ENCODE assay signal across 18 cellular contexts in genomic region chr18:32157580-32157979, GRCh38. TPM values are rescaled to one million over a fixed set of nuclear protein-coding genes. Genes with fewer than 3 reads are reported as not detected.
A peak's percentile ranks its signal among the peaks of the same experiment; 100 is the strongest.
DNase-seq lines count a peak whose midpoint lies in the region; ATAC-seq, FAIRE-seq and TF ChIP-seq lines count a peak whose summit lies in the region.
"Had no signal": no experiment of that assay in that cellular context is flagged by ENCODE, and none has a peak within 500 bp of the region (broad histone marks: within the 10 kb centered on the region; RNA-seq: fewer than 3 reads in every experiment).

No MANE protein-coding gene starts in this region.

- H3K9me3 ChIP-seq in SK-N-MC (ENCODE audit: low read depth, low read length) (no peaks in the 10 kb centered on the region), H1 (ENCODE audit: insufficient read depth in 2 of 2, low read depth in 1 of 2, low read length in 1 of 2) (no peaks in the 10 kb centered on the region), sigmoid colon (no peaks in the 10 kb centered on the region)
- H3K9me3 ChIP-seq: adrenal gland, left ventricle myocardium inferior, mucosa of descending colon had no signal

- H3K27ac Mint-ChIP-seq in activated naive CD8-positive, alpha-beta T cell: no peak overlapping the region
- no peak overlapping the region for H3K27ac Mint-ChIP-seq in activated naive CD8-positive, alpha-beta T cell treated with anti-CD3 and anti-CD28 coated beads for 36 hours
- no peak overlapping the region for H3K27ac Mint-ChIP-seq in stimulated activated effector memory CD8-positive, alpha-beta T cell treated with anti-CD3 and anti-CD28 coated beads, Interleukin-12 subunit alpha, Interleukin-12 subunit beta, amount 100 ng/mL, for 72 hours
- H3K27ac Mint-ChIP-seq: H9, T-cell had no signal

- H3K9ac ChIP-seq in SK-N-MC (ENCODE audit: insufficient read length) (no peak overlapping the region), H1 (replicated peaks in 1 of 4; ENCODE audit: extremely low read depth in 1 of 4, low read depth in 3 of 4, low read length in 3 of 4) (no peak overlapping the region)

- H3K23ac ChIP-seq in H1 (ENCODE audit: insufficient read length): no peak overlapping the region

- no peak for FAIRE-seq in H1 (lab: Jason Lieb, UNC)

- no peak for TF ChIP-seq EP300 in H1 (IDR thresholded peaks at IDR 0.05; ENCODE audit: borderline replicate concordance in 1 of 2, low read depth in 2 of 2, low read length in 2 of 2)
- TF ChIP-seq EP300 in sigmoid colon (IDR thresholded peaks at IDR 0.05): no peak

- 0 out of 2 replicates have a peak overlapping the region, but pooled peaks have one; percentile 1 for H2BK20ac ChIP-seq in H1 (ENCODE audit: low read length)

- H4K20me1 ChIP-seq in H1 (replicated peaks in 1 of 2; ENCODE audit: control insufficient read depth in 1 of 2, insufficient read depth in 2 of 2, low read length in 2 of 2): no peaks in the 10 kb centered on the region

- intact Hi-C loops in sigmoid colon (cut with DNase I): loop anchor here (5.0 kb wide), 1 partner anchor 120 kb away; no protein-coding TSS in a partner anchor

- TF ChIP-seq POLR2A in H1 (IDR thresholded peaks at IDR 0.05; ENCODE audit: control extremely low read depth in 1 of 2, low read depth in 2 of 2, low read length in 2 of 2): no peak
- TF ChIP-seq POLR2A in sigmoid colon (IDR thresholded peaks at IDR 0.05): no peak

- no peak overlapping the region for H3K14ac ChIP-seq in H1 (ENCODE audit: insufficient read length)

- H2BK120ac ChIP-seq in H1 (replicated peaks; ENCODE audit: low read depth, low read length): no peak overlapping the region

- no peak for DNase-seq in activated naive CD8-positive, alpha-beta T cell treated with anti-CD3 and anti-CD28 coated beads for 36 hours
- DNase-seq in SK-N-MC (ENCODE audit: low read depth, low spot score): no peak
- no peak for DNase-seq in H1 (ENCODE audit: low read depth in 1 of 2, low spot score in 2 of 2)
- no peak for DNase-seq in stimulated activated effector memory CD8-positive, alpha-beta T cell treated with anti-CD3 and anti-CD28 coated beads, Interleukin-12 subunit alpha, Interleukin-12 subunit beta, amount 100 ng/mL, for 72 hours (ENCODE audit: low spot score in 2 of 2)
- no peak for DNase-seq in SHP77 treated with DMSO at 0.1 percent for 48 hours (lab: John Stamatoyannopoulos, UW)
- DNase-seq in sigmoid colon: no peak

- H3K36me3 ChIP-seq in SK-N-MC (ENCODE audit: insufficient read depth, low read length) (no peaks in the 10 kb centered on the region), H1 (ENCODE audit: control insufficient read depth in 2 of 4, insufficient read depth in 4 of 4, low read length in 3 of 4) (no peaks in the 10 kb centered on the region), sigmoid colon (no peaks in the 10 kb centered on the region)
- H3K36me3 ChIP-seq: adrenal gland, cardiac muscle cell, left ventricle myocardium inferior had no signal

- H3K27ac ChIP-seq in SK-N-MC: no peak overlapping the region
- no peak overlapping the region for H3K27ac ChIP-seq in H1 (ENCODE audit: low read depth, low read length)
- H3K27ac ChIP-seq in sigmoid colon: no peak overlapping the region
- H3K27ac ChIP-seq: adrenal gland, cardiac muscle cell, left ventricle myocardium inferior had no signal

- no peak overlapping the region for H2BK5ac ChIP-seq in H1 (ENCODE audit: low read depth, low read length)

- H3K4me1 Mint-ChIP-seq in activated naive CD8-positive, alpha-beta T cell (ENCODE audit: low read depth): peaks cover 3% of the 10 kb centered on the region
- H3K4me1 Mint-ChIP-seq in activated naive CD8-positive, alpha-beta T cell treated with anti-CD3 and anti-CD28 coated beads for 36 hours: peaks cover 9% of the 10 kb centered on the region
- H3K4me1 Mint-ChIP-seq in stimulated activated effector memory CD8-positive, alpha-beta T cell treated with anti-CD3 and anti-CD28 coated beads, Interleukin-12 subunit alpha, Interleukin-12 subunit beta, amount 100 ng/mL, for 72 hours: peaks cover 18% of the 10 kb centered on the region

- POLR2A ChIA-PET in H1 (lab: Charles Lee; ENCODE audit: partially characterized antibody): no interaction called here

- H3K4ac ChIP-seq in H1 (replicated peaks; ENCODE audit: insufficient read length, low read depth, low read length): no peak overlapping the region

- no peak for TF ChIP-seq CTCF in H1 (IDR thresholded peaks at IDR 0.05; ENCODE audit: control extremely low read depth in 1 of 3, insufficient read depth in 1 of 3, low read depth in 1 of 3, low read length in 3 of 3)
- TF ChIP-seq CTCF in sigmoid colon (IDR thresholded peaks at IDR 0.05): no peak

- 77% methylated on average over 5 of the region's 5 CpGs; no CpG with 5 or more reads in 1 of the 2 experiments for WGBS in H1 (ENCODE audit: extremely low coverage in 1 of 2, insufficient coverage in 1 of 2, insufficient read length in 1 of 2, insufficient replicate concordance in 2 of 2, low coverage in 1 of 2, low lambda C conversion rate in 2 of 2, missing lambda C conversion rate in 1 of 2), 2 experiments
- 64 to 75% methylated on average over 5 of the region's 5 CpGs for WGBS in sigmoid colon, 2 donors

- no peak overlapping the region for H2AK5ac ChIP-seq in H1 (ENCODE audit: low read depth, low read length)

- CTCF ChIA-PET in H1 (lab: Charles Lee; ENCODE audit: partially characterized antibody): interaction anchor here (0.6 to 6.2 kb wide), 44 partner anchors 10 to 797 kb away, joined by 3 to 43 read pairs (median 4); partner anchors contain the start of gene GAREM1

- no peak overlapping the region for H4K91ac ChIP-seq in H1 (replicated peaks; ENCODE audit: insufficient read length, low read length)

- no peaks in the 10 kb centered on the region for H3K9me3 Mint-ChIP-seq in activated naive CD8-positive, alpha-beta T cell (ENCODE audit: low read depth)
- H3K9me3 Mint-ChIP-seq in activated naive CD8-positive, alpha-beta T cell treated with anti-CD3 and anti-CD28 coated beads for 36 hours: no peaks in the 10 kb centered on the region
- H3K9me3 Mint-ChIP-seq in stimulated activated effector memory CD8-positive, alpha-beta T cell treated with anti-CD3 and anti-CD28 coated beads, Interleukin-12 subunit alpha, Interleukin-12 subunit beta, amount 100 ng/mL, for 72 hours: no peaks in the 10 kb centered on the region
- H3K9me3 Mint-ChIP-seq: activated T-cell treated with anti-CD3 and anti-CD28 coated beads, Interleukin-2, amount 50 U/mL, for 4 hours; H9; stimulated activated naive CD8-positive, alpha-beta T cell treated with anti-CD3 and anti-CD28 coated beads, Interleukin-15, amount 100 ng/mL, for 72 hours; T-cell had no signal

- H2BK12ac ChIP-seq in H1 (ENCODE audit: low read depth, low read length): no peak overlapping the region

- H4K8ac ChIP-seq in H1 (ENCODE audit: extremely low read depth, insufficient read depth, low read length): no peak overlapping the region

- H2AFZ ChIP-seq in H1 (ENCODE audit: low read length): peak overlapping the region; percentile 37; the same call in 1 of the 2 replicates

- no peaks in the 10 kb centered on the region for H3K79me1 ChIP-seq in H1 (ENCODE audit: low read depth, low read length)

- no peak overlapping the region for H2BK15ac ChIP-seq in H1 (ENCODE audit: low read length)

- no peak for ATAC-seq in stimulated activated effector memory CD8-positive, alpha-beta T cell treated with anti-CD3 and anti-CD28 coated beads, Interleukin-12 subunit alpha, Interleukin-12 subunit beta, amount 100 ng/mL, for 72 hours
- no peak for ATAC-seq in GM21526 (IDR thresholded peaks at IDR 0.05; ENCODE audit: low FRiP score, unreplicated experiment)

- no peak overlapping the region for H4K5ac ChIP-seq in H1 (ENCODE audit: insufficient read length, low read depth, low read length)

- H3K4me3 ChIP-seq in SK-N-MC (peak overlapping the region; percentile 30), H1 (ENCODE audit: extremely low read depth in 1 of 4, insufficient read depth in 2 of 4, low read depth in 3 of 4, low read length in 4 of 4) (no peak overlapping the region), sigmoid colon (no peak overlapping the region)
- H3K4me3 ChIP-seq: adrenal gland, cardiac muscle cell, mucosa of descending colon had no signal

- H3K36me3 Mint-ChIP-seq in activated naive CD8-positive, alpha-beta T cell: no peaks in the 10 kb centered on the region
- H3K36me3 Mint-ChIP-seq in activated naive CD8-positive, alpha-beta T cell treated with anti-CD3 and anti-CD28 coated beads for 36 hours: no peaks in the 10 kb centered on the region
- H3K36me3 Mint-ChIP-seq in stimulated activated effector memory CD8-positive, alpha-beta T cell treated with anti-CD3 and anti-CD28 coated beads, Interleukin-12 subunit alpha, Interleukin-12 subunit beta, amount 100 ng/mL, for 72 hours: no peaks in the 10 kb centered on the region
- H3K36me3 Mint-ChIP-seq: T-cell had no signal

- no peak overlapping the region for H3K4me2 ChIP-seq in H1 (ENCODE audit: insufficient read depth in 1 of 2, low read depth in 2 of 2, low read length in 2 of 2)

- no peaks in the 10 kb centered on the region for H3K79me2 ChIP-seq in H1 (ENCODE audit: control insufficient read depth in 1 of 2, insufficient read depth in 2 of 2, low read length in 2 of 2)

- no peak for TF ChIP-seq RAD21 in H1 (IDR thresholded peaks at IDR 0.05 in 1 of 2, conservative IDR thresholded peaks at IDR 0.05 in 1 of 2; ENCODE audit: low read depth in 2 of 2, low read length in 2 of 2)

- H3K18ac ChIP-seq in H1 (ENCODE audit: extremely low read depth, low read length): no peak overlapping the region

- no peak overlapping the region for H3K56ac ChIP-seq in H1 (replicated peaks; ENCODE audit: insufficient read length, low read depth, low read length)

- peak overlapping the region; percentile 80 for H3K4me3 Mint-ChIP-seq in activated naive CD8-positive, alpha-beta T cell
- H3K4me3 Mint-ChIP-seq in activated naive CD8-positive, alpha-beta T cell treated with anti-CD3 and anti-CD28 coated beads for 36 hours: no peak overlapping the region
- peak overlapping the region; percentile 52 for H3K4me3 Mint-ChIP-seq in stimulated activated effector memory CD8-positive, alpha-beta T cell treated with anti-CD3 and anti-CD28 coated beads, Interleukin-12 subunit alpha, Interleukin-12 subunit beta, amount 100 ng/mL, for 72 hours

- no peaks in the 10 kb centered on the region for H3K27me3 ChIP-seq in H1 (replicated peaks in 1 of 4; ENCODE audit: control insufficient read depth in 3 of 4, extremely low read depth in 1 of 4, insufficient read depth in 3 of 4, low read length in 3 of 4)
- no peaks in the 10 kb centered on the region for H3K27me3 ChIP-seq in sigmoid colon
- H3K27me3 ChIP-seq: adrenal gland had no signal

- H3K27me3 Mint-ChIP-seq in activated naive CD8-positive, alpha-beta T cell: peaks cover 3% of the 10 kb centered on the region
- H3K27me3 Mint-ChIP-seq in activated naive CD8-positive, alpha-beta T cell treated with anti-CD3 and anti-CD28 coated beads for 36 hours: peaks cover 8% of the 10 kb centered on the region

- H3K4me1 ChIP-seq in H1 (replicated peaks in 1 of 4; ENCODE audit: control insufficient read depth in 3 of 4, insufficient read depth in 4 of 4, low read length in 3 of 4): no peaks in the 10 kb centered on the region
- peaks cover 0 to 10% (median 2%) of the 10 kb centered on the region in 4 donors for H3K4me1 ChIP-seq in sigmoid colon

- H3K23me2 ChIP-seq in H1 (ENCODE audit: low read depth, low read length): no peaks in the 10 kb centered on the region

RNA-seq across cellular contexts. Expression of gene MEP1B, which starts 32.3 kb away (rescaled TPM):
- under 1 TPM in 1 of 2 experiments, not detected in 1; 0.08 TPM for total RNA-seq in activated naive CD8-positive, alpha-beta T cell treated with anti-CD3 and anti-CD28 coated beads for 36 hours
- total RNA-seq in H1 (2021; fragmentation: NEBNext Ultra II Directional; extraction: Animal tissue kit (Norgen Biotek cat#: 25700)): not detected in 2 replicates
- not detected in 2 replicates for polyA plus RNA-seq in H1 (2011; rRNA removed)
- polyA plus RNA-seq in H1 (2011; cell fraction: cytosol; rRNA removed): not detected
- polyA plus RNA-seq in H1 (2011; cell fraction: nucleus; rRNA removed): not detected
- 0.14 to 0.28 TPM in 2 of 4 replicates, not detected in the others for polyA plus RNA-seq in H1 (2012, experiment 1 of 2)
- not detected for polyA plus RNA-seq in H1 (2012, experiment 2 of 2)
- not detected for polyA plus RNA-seq in H1 (2013, experiment 1 of 2)
- polyA plus RNA-seq in H1 (2013, experiment 2 of 2): not detected
- not detected in 2 replicates for polyA minus RNA-seq in H1 (2011; rRNA and poly(A)+ RNA removed)
- not detected for polyA minus RNA-seq in H1 (2011; cell fraction: cytosol; rRNA and poly(A)+ RNA removed)
- not detected for polyA minus RNA-seq in H1 (2011; cell fraction: nucleus; rRNA and poly(A)+ RNA removed)
- not detected for total RNA-seq in sigmoid colon
- polyA plus RNA-seq in sigmoid colon: 1 to 10 TPM; 1.6 to 3.7 (median 1.8) TPM
- total RNA-seq: activated CD8-positive, alpha-beta T cell treated with anti-CD3 and anti-CD28 coated beads, Interleukin-2, amount 10 ng/mL, durations not matched to agents 7 days and 5 days; activated T-cell treated with anti-CD3 and anti-CD28 coated beads, Interleukin-2, amount 50 U/mL, for 4 hours; adrenal gland; H9; left ventricle myocardium inferior; sciatic nerve had no signal
- polyA plus RNA-seq: adrenal gland, cardiac muscle cell had no signal
